8 cellular contexts compared by ENCODE assay signal in genomic region chr19:42198676-42199439, GRCh38. TPM values are rescaled to one million over a fixed set of nuclear protein-coding genes. Genes with fewer than 3 reads are reported as not detected.
DNase-seq lines count a peak whose midpoint lies in the region; ATAC-seq and TF ChIP-seq lines count a peak whose summit lies in the region.

No MANE protein-coding gene starts in this region.

- POLR2A ChIA-PET in activated B cell treated with CpG ODN at 0.5 μM for 24 hours (lab: Charles Lee): interaction anchor here (0.5 to 5.3 kb wide), 12 partner anchors 17 to 108 kb away, joined by 3 to 31 read pairs (median 6); partner anchors contain the start of genes CIC, DEDD2 and POU2F2

- no peak for DNase-seq in activated B cell treated with CpG ODN at 0.5 μM for 24 hours
- DNase-seq in effector memory CD4-positive, alpha-beta T cell: peak; percentile 73 to 76 (median 75)
- peak; percentile 47 to 52 for DNase-seq in stimulated activated CD8-positive, alpha-beta memory T cell treated with anti-CD3 and anti-CD28 coated beads, Interleukin-7, amount 100 ng/mL, for 1 hour (ENCODE audit: low read depth in 2 of 2)
- no peak for DNase-seq in NCI-H1694 treated with DMSO at 0.1 percent for 48 hours (lab: John Stamatoyannopoulos, UW)
- no peak for DNase-seq in NCI-H2081 (lab: John Stamatoyannopoulos, UW)

- no peaks in the 10 kb centered on the region for H3K27me3 ChIP-seq in effector memory CD4-positive, alpha-beta T cell (replicated peaks; ENCODE audit: control insufficient read depth, insufficient read depth, low read length, poor library complexity, severe bottlenecking)

- ATAC-seq in GM18868 (IDR thresholded peaks at IDR 0.05; ENCODE audit: unreplicated experiment) (peak; percentile 32), HG02973 (IDR thresholded peaks at IDR 0.05; ENCODE audit: unreplicated experiment) (peak; percentile 30), activated B cell treated with CpG ODN at 0.5 μM for 24 hours (ENCODE audit: low read depth) (peak; percentile 40), GM18519 (IDR thresholded peaks at IDR 0.05; ENCODE audit: low FRiP score, unreplicated experiment) (no peak)

- peak overlapping the region; percentile 30 for H3K4me3 ChIP-seq in effector memory CD4-positive, alpha-beta T cell (ENCODE audit: insufficient read depth, low read depth, low read length, poor library complexity, severe bottlenecking)

- H3K4me1 Mint-ChIP-seq in activated B cell treated with CpG ODN at 0.5 μM for 24 hours: peaks cover 84% of the 10 kb centered on the region

- peak overlapping the region; percentile 68 for H3K4me3 Mint-ChIP-seq in activated B cell treated with CpG ODN at 0.5 μM for 24 hours

- H3K27ac Mint-ChIP-seq in activated B cell treated with CpG ODN at 0.5 μM for 24 hours: peak overlapping the region; percentile 93

- CTCF ChIA-PET in activated B cell treated with CpG ODN at 0.5 μM for 24 hours (lab: Charles Lee): interaction anchor here (1.1 to 2.6 kb wide), 7 partner anchors 14 to 90 kb away, joined by 3 to 8 read pairs (median 5); partner anchors contain the start of gene DEDD2

- no peak for TF ChIP-seq CTCF in activated B cell treated with CpG ODN at 0.5 μM for 24 hours (IDR thresholded peaks at IDR 0.05)

- H3K27me3 Mint-ChIP-seq in activated B cell treated with CpG ODN at 0.5 μM for 24 hours: no peaks in the 10 kb centered on the region

- intact Hi-C loops in activated B cell treated with CpG ODN at 0.5 μM for 24 hours (cut with micrococcal nuclease): loop anchor here (2.0 kb wide), 2 partner anchors 14 to 22 kb away; no protein-coding TSS in a partner anchor

- no peaks in the 10 kb centered on the region for H3K9me3 ChIP-seq in effector memory CD4-positive, alpha-beta T cell (ENCODE audit: control insufficient read depth, low read length)

- H3K27ac ChIP-seq in effector memory CD4-positive, alpha-beta T cell (ENCODE audit: insufficient read depth, low read length, poor library complexity, severe bottlenecking): peak overlapping the region; percentile 83

- no peaks in the 10 kb centered on the region for H3K9me3 Mint-ChIP-seq in activated B cell treated with CpG ODN at 0.5 μM for 24 hours

- peaks cover 10% of the 10 kb centered on the region for H3K36me3 ChIP-seq in effector memory CD4-positive, alpha-beta T cell (ENCODE audit: control insufficient read depth, insufficient read depth, low read length)

- H3K36me3 Mint-ChIP-seq in activated B cell treated with CpG ODN at 0.5 μM for 24 hours (ENCODE audit: low read depth): peaks cover 44% of the 10 kb centered on the region

- H3K4me1 ChIP-seq in effector memory CD4-positive, alpha-beta T cell (ENCODE audit: control insufficient read depth, insufficient read depth, low read length, poor library complexity, severe bottlenecking): peaks cover 80% of the 10 kb centered on the region

RNA-seq across cellular contexts. Expression of gene DEDD2, which starts 18.6 kb away (rescaled TPM):
- 26.1 and 29.0 TPM in 2 replicates for total RNA-seq in activated B cell treated with CpG ODN at 0.5 μM for 24 hours

RNA-seq across cellular contexts. Expression of gene ZNF526, which starts 21.3 kb away (rescaled TPM):
- 19.6 and 22.7 TPM in 2 replicates for total RNA-seq in activated B cell treated with CpG ODN at 0.5 μM for 24 hours

RNA-seq across cellular contexts. Expression of gene GSK3A, which starts 43.5 kb away (rescaled TPM):
- 38.2 and 38.6 TPM in 2 replicates for total RNA-seq in activated B cell treated with CpG ODN at 0.5 μM for 24 hours

RNA-seq across cellular contexts. Expression of gene ERF, which starts 56.1 kb away (rescaled TPM):
- 47.9 and 48.1 TPM in 2 replicates for total RNA-seq in activated B cell treated with CpG ODN at 0.5 μM for 24 hours

Comparison
In these comparisons a context has a peak if more than half of its experiments do, and no peak if none do; other contexts are left out.
1. DNase-seq: peak in effector memory CD4-positive, alpha-beta T cell (3 of 3) and stimulated activated CD8-positive, alpha-beta memory T cell treated with anti-CD3 and anti-CD28 coated beads, Interleukin-7, amount 100 ng/mL, for 1 hour (2 of 2); none in activated B cell treated with CpG ODN at 0.5 μM for 24 hours (single experiment), NCI-H1694 treated with DMSO at 0.1 percent for 48 hours (single experiment) and NCI-H2081 (0 of 2).